In the genomic region with DNA sequence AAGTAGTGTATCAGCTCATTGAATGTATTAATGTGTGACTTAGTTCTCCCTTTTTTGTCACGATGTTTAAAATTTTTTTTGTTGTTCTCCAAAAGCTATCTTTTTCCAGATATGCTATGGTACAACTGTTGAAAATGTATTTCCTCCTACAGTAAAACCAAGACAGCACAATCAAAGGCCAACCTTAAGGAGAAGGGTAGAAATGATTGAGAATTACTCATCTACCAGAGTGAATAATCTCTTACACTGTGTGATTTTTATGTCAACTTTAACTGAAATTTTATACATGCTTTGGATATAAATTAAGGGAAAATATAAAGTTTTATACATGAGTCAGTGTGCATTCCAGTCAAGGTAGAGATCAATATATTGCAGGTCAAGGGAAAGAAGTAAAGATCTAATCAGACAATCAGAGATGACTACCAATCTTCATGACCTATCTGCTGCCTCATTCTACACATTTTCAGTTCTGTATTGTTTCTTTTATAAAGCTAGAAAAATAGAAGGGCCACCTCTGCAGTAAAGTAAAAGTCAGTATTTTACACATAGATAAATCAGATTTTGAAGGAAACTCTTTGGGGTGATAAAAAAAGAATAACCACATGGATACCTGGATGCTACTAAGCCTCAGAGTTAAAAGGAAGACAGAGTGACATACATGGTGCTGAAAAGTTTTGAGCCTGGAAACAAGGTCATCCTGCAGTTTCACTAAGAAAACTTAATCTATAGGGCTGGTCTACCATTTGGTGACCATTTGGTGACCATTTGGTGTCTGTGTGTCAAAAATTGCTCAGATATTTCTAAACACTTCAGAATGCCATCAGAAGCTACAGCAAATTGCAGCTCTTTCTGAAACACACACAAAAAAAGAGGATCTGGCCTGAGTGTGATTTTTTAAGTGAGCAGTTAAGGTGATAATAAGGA, we compare ENCODE assay signal across 12 cellular contexts. TPM values are rescaled to one million over a fixed set of nuclear protein-coding genes. Genes with fewer than 3 reads are reported as not detected.
DNase-seq lines count a peak whose midpoint lies in the region; ATAC-seq, FAIRE-seq and TF ChIP-seq lines count a peak whose summit lies in the region.
"Had no signal": no experiment of that assay in that cellular context is flagged by ENCODE, and none has a peak within 500 bp of the region (broad histone marks: within the 10 kb centered on the region; RNA-seq: fewer than 3 reads in every experiment).

No MANE protein-coding gene starts in this region.

- H3K36me3 Mint-ChIP-seq in H9 (ENCODE audit: insufficient read depth in 1 of 3, low read depth in 3 of 3) = peaks cover 0 to 11% (median 8%) of the 10 kb centered on the region in 3 experiments; a peak in 6 of 7 replicates
- H3K36me3 Mint-ChIP-seq: activated naive CD8-positive, alpha-beta T cell had no signal

- no peak overlapping the region for H3K56ac ChIP-seq in H9 (ENCODE audit: insufficient read length, low read depth, low read length)

- no peak overlapping the region; a peak in 2 of 7 replicates for H3K27ac Mint-ChIP-seq in H9
- H3K27ac Mint-ChIP-seq: activated naive CD8-positive, alpha-beta T cell had no signal

- POLR2A ChIA-PET in A549 (lab: Yijun Ruan, JAX) = no interaction called here

- H4K5ac ChIP-seq in H9 (ENCODE audit: insufficient read length, low read depth, low read length) = no peak overlapping the region

- peaks cover 5% of the 10 kb centered on the region for H3K79me1 ChIP-seq in H9 (ENCODE audit: insufficient read depth, low read depth, low read length, poor library complexity, severe bottlenecking)

- H3K36me3 ChIP-seq in breast epithelium (no peaks in the 10 kb centered on the region), mesodermal cell (ENCODE audit: control insufficient read depth, insufficient read depth, low read length) (peaks cover 4% of the 10 kb centered on the region)

- no peaks in the 10 kb centered on the region for H4K20me1 ChIP-seq in H9 (ENCODE audit: control insufficient read depth, insufficient read depth, insufficient read length)

- H2AFZ ChIP-seq in H9 (ENCODE audit: low read length) = no peak overlapping the region

- H3K4me1 ChIP-seq in A549 (peaks cover 7% of the 10 kb centered on the region; the same call in 1 of the 3 replicates), H9 (ENCODE audit: insufficient read depth, low read length) (peaks cover 3% of the 10 kb centered on the region; the same call in 1 of the 2 replicates), breast epithelium (no peaks in the 10 kb centered on the region), mesodermal cell (ENCODE audit: control insufficient read depth, insufficient read depth, low read length, poor library complexity, severe bottlenecking) (peaks cover 10% of the 10 kb centered on the region)

- H3K79me2 ChIP-seq in H9 (ENCODE audit: insufficient read depth, low read length) = peaks cover 13% of the 10 kb centered on the region

- no peak overlapping the region for H2BK120ac ChIP-seq in H9 (ENCODE audit: low read depth, low read length, poor library complexity, severe bottlenecking)

- TF ChIP-seq RAD21 in A549 (conservative IDR thresholded peaks at IDR 0.05 in 1 of 2, IDR thresholded peaks at IDR 0.05 in 1 of 2) = no peak

- no peak overlapping the region for H2AK5ac ChIP-seq in H9 (ENCODE audit: insufficient read length, low read length)

- peak overlapping the region; percentile 6 for H3K9ac ChIP-seq in H9 (ENCODE audit: extremely low read depth, insufficient read length, low read length)
- H3K9ac ChIP-seq: KMS-11 had no signal

- no peaks in the 10 kb centered on the region for H3K9me3 ChIP-seq in A549
- H3K9me3 ChIP-seq in H9 (ENCODE audit: control insufficient read depth, low read depth, low read length) = no peaks in the 10 kb centered on the region
- H3K9me3 ChIP-seq in breast epithelium = peaks cover 0 to 10% of the 10 kb centered on the region in 2 donors
- peaks cover 7% of the 10 kb centered on the region for H3K9me3 ChIP-seq in mesodermal cell (ENCODE audit: control insufficient read depth, low read length)

- peaks cover 3% of the 10 kb centered on the region; the same call in 1 of the 2 replicates for H3K27me3 Mint-ChIP-seq in H9 (ENCODE audit: low read depth)
- H3K27me3 Mint-ChIP-seq: activated naive CD8-positive, alpha-beta T cell had no signal

- H3K18ac ChIP-seq in H9 (ENCODE audit: insufficient read length, low read depth, low read length) = no peak overlapping the region

- H2BK20ac ChIP-seq in H9 (ENCODE audit: low read depth, low read length, poor library complexity, severe bottlenecking) = no peak overlapping the region

- TF ChIP-seq CTCF in A549 (IDR thresholded peaks at IDR 0.05) = no peak
- no peak for TF ChIP-seq CTCF in H9 (conservative IDR thresholded peaks at IDR 0.05)
- no peak for TF ChIP-seq CTCF in breast epithelium (IDR thresholded peaks at IDR 0.05)

- WGBS in A549 (ENCODE audit: missing lambda C conversion rate) = 83% methylated on average over 1 of the region's 1 CpG
- no CpG with 5 or more reads among the region's 1 CpG for WGBS in H9 (ENCODE audit: extremely low coverage, insufficient read length, low lambda C conversion rate)
- WGBS in mesodermal cell (ENCODE audit: insufficient coverage in 2 of 2), 2 experiments = no CpG with 5 or more reads among the region's 1 CpG

- intact Hi-C loops in breast epithelium (cut with DNase I; ENCODE audit: low total_unique reads) = loop anchor here (10.0 kb wide), 1 partner anchor 49 kb away; no protein-coding TSS in a partner anchor

- H4K8ac ChIP-seq in H9 (replicated peaks; ENCODE audit: insufficient read length, low read depth, low read length) = no peak overlapping the region

- H2BK15ac ChIP-seq in H9 (ENCODE audit: low read depth, low read length) = no peak overlapping the region

- no peaks in the 10 kb centered on the region for H3K23me2 ChIP-seq in H9 (ENCODE audit: insufficient read length, low read depth, low read length, poor library complexity, severe bottlenecking)

- H4K91ac ChIP-seq in H9 (ENCODE audit: insufficient read length, low read depth, low read length) = no peak overlapping the region

- no peak overlapping the region for H2BK12ac ChIP-seq in H9 (ENCODE audit: insufficient read length, low read depth, low read length)

- no peak for FAIRE-seq in A549 (lab: Jason Lieb, UNC)

- no peak overlapping the region for H2BK5ac ChIP-seq in H9 (ENCODE audit: insufficient read length, low read length)

- peaks cover 10 to 11% of the 10 kb centered on the region in 2 experiments for H3K9me3 Mint-ChIP-seq in H9

- H3K27me3 ChIP-seq in H9 (ENCODE audit: insufficient read depth, low read length) = no peaks in the 10 kb centered on the region
- H3K27me3 ChIP-seq in breast epithelium = no peaks in the 10 kb centered on the region

- CTCF ChIA-PET in A549 (lab: Yijun Ruan, JAX) = no interaction called here

- H3K14ac ChIP-seq in H9 (ENCODE audit: insufficient read depth, low read length) = no peak overlapping the region

- no peak for DNase-seq in A549 (ENCODE audit: low read depth in 1 of 2, low spot score in 1 of 2)
- no peak for DNase-seq in H9
- no peak for DNase-seq in breast epithelium (ENCODE audit: low spot score in 2 of 2)
- no peak for DNase-seq in SIG-M5 treated with dmso at 0.1 percent for 504 hours (lab: John Stamatoyannopoulos, UW; ENCODE audit: unreplicated experiment)
- DNase-seq: SHP77 treated with DMSO at 0.1 percent for 48 hours had no signal

- no peak overlapping the region for H3K4ac ChIP-seq in H9 (ENCODE audit: low read depth, low read length)

- TF ChIP-seq POLR2A in A549 (IDR thresholded peaks at IDR 0.05; ENCODE audit: low read length) = no peak
- TF ChIP-seq POLR2A in breast epithelium (IDR thresholded peaks at IDR 0.05) = no peak

- TF ChIP-seq EP300 in A549 (IDR thresholded peaks at IDR 0.05) = no peak

- H3K4me2 ChIP-seq in A549 (peak overlapping the region; percentile 71), H9 (ENCODE audit: insufficient read depth, insufficient read length, low read length) (peak overlapping the region; percentile 22)
- H3K4me2 ChIP-seq: KMS-11 had no signal

- no peak overlapping the region for H3T11ph ChIP-seq in H9 (ENCODE audit: low read length)

- H3K4me3 ChIP-seq in A549 (peak overlapping the region; percentile 57), breast epithelium (peak overlapping the region in 2 of 3 donors; percentile 48 to 53), mesodermal cell (ENCODE audit: extremely low read depth, insufficient read depth, low read length, poor library complexity, severe bottlenecking) (peak overlapping the region; percentile 48)

- peaks cover 45 to 50% of the 10 kb centered on the region in 2 experiments for H3K4me1 Mint-ChIP-seq in H9

- ATAC-seq in A549 = no peak
- no peak for ATAC-seq in GM19467 (IDR thresholded peaks at IDR 0.05; ENCODE audit: unreplicated experiment)
- no peak for ATAC-seq in GM21526 (IDR thresholded peaks at IDR 0.05; ENCODE audit: low FRiP score, unreplicated experiment)
- no peak for ATAC-seq in HG03520 (IDR thresholded peaks at IDR 0.05; ENCODE audit: unreplicated experiment)
- ATAC-seq: left lobe of liver had no signal

- no peak overlapping the region for H3K23ac ChIP-seq in H9 (ENCODE audit: insufficient read length, low read depth, low read length)

- 0 out of 6 replicates have a peak overlapping the region, but pooled peaks of 1 of the 2 experiments have one; percentile 43 for H3K27ac ChIP-seq in A549
- H3K27ac ChIP-seq in H9 (ENCODE audit: insufficient read length, low read depth, low read length) = no peak overlapping the region
- peak overlapping the region in 1 of 2 donors; percentile 76 for H3K27ac ChIP-seq in breast epithelium
- no peak overlapping the region for H3K27ac ChIP-seq in mesodermal cell (ENCODE audit: low read depth, low read length, severe bottlenecking)
- H3K27ac ChIP-seq: KMS-11 had no signal

- peak overlapping the region; percentile 82 to 95 for H3K4me3 Mint-ChIP-seq in H9
- H3K4me3 Mint-ChIP-seq: activated naive CD8-positive, alpha-beta T cell had no signal

RNA-seq across cellular contexts. Expression of gene FAM13A, which starts 1.6 kb away (rescaled TPM):
- polyA plus RNA-seq in A549 (2011; rRNA removed) (21.0 and 22.0 TPM in 2 replicates), A549 (2017; fragmentation: RNase III; extraction: RNeasy Plus Mini Kit Qiagen cat#74134 plus additional on column Dnase treatment) (5.7 to 6.9 TPM (median 6.5 TPM) in 3 replicates)
- polyA plus RNA-seq in A549 (2012; cell fraction: cytosol; rRNA removed) = 3.6 and 3.8 TPM in 2 replicates
- 5.3 and 6.5 TPM in 2 replicates for polyA plus RNA-seq in A549 (2012; cell fraction: nucleus; rRNA removed)
- 34.8 and 43.1 TPM in 2 replicates for polyA minus RNA-seq in A549 (2011; rRNA and poly(A)+ RNA removed)
- total RNA-seq in H9 (2021) (12.7 and 12.9 TPM in 2 replicates), breast epithelium (100 to 1,000 TPM in 2 of 3 donors, 10 to 100 TPM in 1; 55.7 to 170 (median 118) TPM)
- polyA plus RNA-seq in mesodermal cell (2013, experiment 1 of 2) = 10.9 TPM
- polyA plus RNA-seq in mesodermal cell (2013, experiment 2 of 2) = 11.4 TPM

RNA-seq across cellular contexts. Expression of gene TIGD2, which starts 55.9 kb away (rescaled TPM):
- polyA plus RNA-seq in A549 (2011; rRNA removed) (8.8 and 10.7 TPM in 2 replicates), A549 (2017; fragmentation: RNase III; extraction: RNeasy Plus Mini Kit Qiagen cat#74134 plus additional on column Dnase treatment) (6.6 to 7.5 TPM (median 7.2 TPM) in 3 replicates)
- polyA plus RNA-seq in A549 (2012; cell fraction: cytosol; rRNA removed) = 2.0 and 2.1 TPM in 2 replicates
- 1.1 and 1.6 TPM in 2 replicates for polyA plus RNA-seq in A549 (2012; cell fraction: nucleus; rRNA removed)
- 4.6 and 5.1 TPM in 2 replicates for polyA minus RNA-seq in A549 (2011; rRNA and poly(A)+ RNA removed)
- total RNA-seq in H9 (2021) (10.1 and 10.4 TPM in 2 replicates), breast epithelium (10 to 100 TPM in 1 of 3 donors, 1 to 10 TPM in 2; 6.6 to 21.8 (median 8.8) TPM)
- polyA plus RNA-seq in mesodermal cell (2013, experiment 1 of 2) = 5.1 TPM
- 6.5 TPM for polyA plus RNA-seq in mesodermal cell (2013, experiment 2 of 2)
